ENCODE assay signal across 6 cellular contexts in genomic region chr14:50387543-50387942, GRCh38.
"Had no signal": no experiment of that assay in that cellular context is flagged by ENCODE, and none has a peak within 500 bp of the region (broad histone marks: within the 10 kb centered on the region; RNA-seq: fewer than 3 reads in every experiment).

No MANE protein-coding gene starts in this region.

- DNase-seq: HCEC 1CT, KBM-7 had no signal

- FAIRE-seq: H1, H54, HTR-8/SVneo had no signal

- H3K4me2 ChIP-seq: GM23338 had no signal

- H3K4me3 ChIP-seq: GM23338 had no signal

- H2AFZ ChIP-seq: GM23338 had no signal
